30 cellular contexts compared by ENCODE assay signal in genomic region chr16:27781981-27782880, GRCh38.
"Had no signal": no experiment of that assay in that cellular context is flagged by ENCODE, and none has a peak within 500 bp of the region (broad histone marks: within the 10 kb centered on the region; RNA-seq: fewer than 3 reads in every experiment).

No MANE protein-coding gene starts in this region.

- H3K4me1 Mint-ChIP-seq: activated naive CD8-positive, alpha-beta T cell treated with anti-CD3 and anti-CD28 coated beads for 36 hours; central memory CD8-positive, alpha-beta T cell; naive thymus-derived CD8-positive, alpha-beta T cell; stimulated activated effector memory CD8-positive, alpha-beta T cell treated with anti-CD3 and anti-CD28 coated beads, Interleukin-12 subunit alpha, Interleukin-12 subunit beta, amount 100 ng/mL, for 72 hours had no signal

- ATAC-seq: activated T-cell treated with anti-CD3 and anti-CD28 coated beads, Interleukin-2, amount 50 U/mL, for 4 hours; gastrocnemius medialis; left colon; lower lobe of right lung; naive thymus-derived CD8-positive, alpha-beta T cell; right lobe of liver; stimulated activated effector memory CD8-positive, alpha-beta T cell treated with anti-CD3 and anti-CD28 coated beads, Interleukin-12 subunit alpha, Interleukin-12 subunit beta, amount 100 ng/mL, for 72 hours had no signal

- H3K9me3 ChIP-seq: breast epithelium, colonic mucosa, esophagus muscularis mucosa, gastrocnemius medialis, heart left ventricle, lower lobe of right lung, right lobe of liver, stomach, suprapubic skin, transverse colon, uterus had no signal

- H3K27me3 Mint-ChIP-seq: activated naive CD8-positive, alpha-beta T cell treated with anti-CD3 and anti-CD28 coated beads for 36 hours; central memory CD8-positive, alpha-beta T cell had no signal

- H3K36me3 Mint-ChIP-seq: activated naive CD8-positive, alpha-beta T cell treated with anti-CD3 and anti-CD28 coated beads for 36 hours; stimulated activated effector memory CD8-positive, alpha-beta T cell treated with anti-CD3 and anti-CD28 coated beads, Interleukin-12 subunit alpha, Interleukin-12 subunit beta, amount 100 ng/mL, for 72 hours had no signal

- DNase-seq: activated CD4-positive, alpha-beta T cell treated with anti-CD3 and anti-CD28 coated beads for 4 hours; activated CD4-positive, alpha-beta T cell treated with anti-CD3 and anti-CD28 coated beads, Interleukin-2, amount 50 U/mL, for 48 hours; activated CD4-positive, CD25-positive, alpha-beta regulatory T cell; activated CD8-positive, alpha-beta memory T cell treated with anti-CD3 and anti-CD28 coated beads, Interleukin-2, amount 50 U/mL, for 48 hours; activated naive CD4-positive, alpha-beta T cell; activated naive CD8-positive, alpha-beta T cell treated with anti-CD3 and anti-CD28 coated beads for 36 hours; activated T-cell treated with anti-CD3 and anti-CD28 coated beads, Interleukin-2, amount 50 U/mL, for 4 hours; colonic mucosa; dorsolateral prefrontal cortex; gastrocnemius medialis; islet precursor cell; left colon; occipital lobe; right lobe of liver; stimulated activated CD4-positive, alpha-beta T cell treated with anti-CD3 and anti-CD28 coated beads, Interleukin-2, amount 100 ng/mL, for 24 hours; stomach; T1000; transverse colon; uterus had no signal

- H3K4me1 ChIP-seq: breast epithelium, colonic mucosa, gastrocnemius medialis, heart left ventricle, lower lobe of right lung, right lobe of liver, transverse colon, uterus had no signal

- H3K27ac Mint-ChIP-seq: activated naive CD8-positive, alpha-beta T cell treated with anti-CD3 and anti-CD28 coated beads for 36 hours; activated T-helper 2 cell treated with anti-CD3 and anti-CD28 coated beads, Interferon-gamma antibody, Interleukin-2, Interleukin-4, amounts not matched to agents 10 μg/mL and 5 μg/mL and 100 μg/mL, durations not matched to agents 14 hours and 24 hours and 36 hours; stimulated activated effector memory CD8-positive, alpha-beta T cell treated with anti-CD3 and anti-CD28 coated beads, Interleukin-12 subunit alpha, Interleukin-12 subunit beta, amount 100 ng/mL, for 72 hours; T-helper 1 cell treated with Interleukin-12 subunit alpha and Interleukin-12 subunit beta and Interleukin-4 antibody, amounts not matched to agents 30 μg/mL and 1 μg/mL, for 36 hours had no signal

- H3K9me3 Mint-ChIP-seq: activated naive CD8-positive, alpha-beta T cell treated with anti-CD3 and anti-CD28 coated beads for 36 hours; activated T-cell treated with anti-CD3 and anti-CD28 coated beads, Interleukin-2, amount 50 U/mL, for 4 hours; activated T-helper 2 cell treated with anti-CD3 and anti-CD28 coated beads, Interferon-gamma antibody, Interleukin-2, Interleukin-4, amounts not matched to agents 10 μg/mL and 5 μg/mL and 100 μg/mL, durations not matched to agents 14 hours and 24 hours and 36 hours; central memory CD8-positive, alpha-beta T cell; naive thymus-derived CD8-positive, alpha-beta T cell; stimulated activated effector memory CD8-positive, alpha-beta T cell treated with anti-CD3 and anti-CD28 coated beads, Interleukin-12 subunit alpha, Interleukin-12 subunit beta, amount 100 ng/mL, for 72 hours; T-helper 1 cell treated with Interleukin-12 subunit alpha and Interleukin-12 subunit beta and Interleukin-4 antibody, amounts not matched to agents 30 μg/mL and 1 μg/mL, for 36 hours had no signal

- H3K4me3 ChIP-seq: breast epithelium, colonic mucosa, dorsolateral prefrontal cortex, esophagus muscularis mucosa, gastrocnemius medialis, heart left ventricle, lower lobe of right lung, right lobe of liver, skin epidermis, stomach, suprapubic skin, transverse colon, uterus had no signal

- H3K36me3 ChIP-seq: breast epithelium, colonic mucosa, gastrocnemius medialis, right lobe of liver, transverse colon, uterus had no signal

- H3K4me3 Mint-ChIP-seq: activated naive CD8-positive, alpha-beta T cell treated with anti-CD3 and anti-CD28 coated beads for 36 hours; activated T-cell treated with anti-CD3 and anti-CD28 coated beads, Interleukin-2, amount 50 U/mL, for 4 hours; central memory CD8-positive, alpha-beta T cell; naive thymus-derived CD8-positive, alpha-beta T cell; stimulated activated effector memory CD8-positive, alpha-beta T cell treated with anti-CD3 and anti-CD28 coated beads, Interleukin-12 subunit alpha, Interleukin-12 subunit beta, amount 100 ng/mL, for 72 hours; T-helper 1 cell treated with Interleukin-12 subunit alpha and Interleukin-12 subunit beta and Interleukin-4 antibody, amounts not matched to agents 30 μg/mL and 1 μg/mL, for 36 hours had no signal

- H3K27ac ChIP-seq: breast epithelium, colonic mucosa, esophagus muscularis mucosa, gastrocnemius medialis, heart left ventricle, lower lobe of right lung, right lobe of liver, stomach, suprapubic skin, transverse colon, uterus had no signal

- H3K27me3 ChIP-seq: breast epithelium, colonic mucosa, dorsolateral prefrontal cortex, gastrocnemius medialis, right lobe of liver, suprapubic skin, transverse colon, uterus had no signal
